Comparison of ENCODE assay signal across 17 cellular contexts in genomic region chr22:21073482-21073881, GRCh38. TPM values are rescaled to one million over a fixed set of nuclear protein-coding genes. Genes with fewer than 3 reads are reported as not detected.
DNase-seq lines count a peak whose midpoint lies in the region; ATAC-seq and TF ChIP-seq lines count a peak whose summit lies in the region.
"Had no signal": no experiment of that assay in that cellular context is flagged by ENCODE, and none has a peak within 500 bp of the region (broad histone marks: within the 10 kb centered on the region; RNA-seq: fewer than 3 reads in every experiment).

No MANE protein-coding gene starts in this region.

- H3K27me3 Mint-ChIP-seq in chondrocyte (ENCODE audit: low read depth): no peaks in the 10 kb centered on the region

- H3K4me3 ChIP-seq in GM23248: no peak overlapping the region
- H3K4me3 ChIP-seq: A549 had no signal

- CTCF ChIA-PET in RWPE1 (lab: Yijun Ruan, JAX): no interaction called here

- POLR2A ChIA-PET in RWPE1 (lab: Yijun Ruan, JAX; ENCODE audit: low non-redundant PET): no interaction called here

- TF ChIP-seq CTCF in RWPE1 (conservative IDR thresholded peaks at IDR 0.05; ENCODE audit: low read depth): no peak
- TF ChIP-seq CTCF in chondrocyte (IDR thresholded peaks at IDR 0.05): no peak

- 88 to 96% methylated on average over 5 of the region's 5 CpGs for WGBS in GM23248 (ENCODE audit: low coverage in 1 of 2, low lambda C conversion rate in 2 of 2, missing lambda C conversion rate in 2 of 2), 2 experiments

- no peak for ATAC-seq in HG02678 (IDR thresholded peaks at IDR 0.05; ENCODE audit: unreplicated experiment)
- ATAC-seq: CD8-positive, alpha-beta T cell had no signal

- H2AFZ ChIP-seq in GM23248: no peak overlapping the region

- in situ Hi-C loops in GM23248 (cut with MboI): no loop called here

- H3K9me3 ChIP-seq in GM23248 (ENCODE audit: low read depth): no peaks in the 10 kb centered on the region
- H3K9me3 ChIP-seq: A549, Caco-2 had no signal

- H3K9ac ChIP-seq in GM23248: no peak overlapping the region

- peaks cover 10% of the 10 kb centered on the region for H3K4me1 ChIP-seq in GM23248 (ENCODE audit: insufficient read depth)
- H3K4me1 ChIP-seq: Caco-2 had no signal

- H3K4me3 Mint-ChIP-seq in chondrocyte (ENCODE audit: unreplicated experiment): no peak overlapping the region
- H3K4me3 Mint-ChIP-seq: CD4-positive, CD25-positive, alpha-beta regulatory T cell; CD8-positive, alpha-beta T cell had no signal

- H3K36me3 ChIP-seq in GM23248 (ENCODE audit: low read depth): no peaks in the 10 kb centered on the region

- DNase-seq in AG20443 (ENCODE audit: low spot score) (peak; percentile 4), GM23248 (no peak), RWPE1 (ENCODE audit: low spot score) (no peak), chondrocyte (ENCODE audit: low spot score) (no peak), inferior parietal cortex (ENCODE audit: extremely low spot score) (no peak), amniotic stem cell (lab: John Stamatoyannopoulos, UW) (no peak)
- DNase-seq: C1 segment of cervical spinal cord; Caco-2; CD4-positive, CD25-positive, alpha-beta regulatory T cell; CD8-positive, alpha-beta T cell; DMS153; DND-41; H7 had no signal

- H3K27ac ChIP-seq in GM23248 (peak overlapping the region; percentile 52; the same call in 1 of the 2 replicates), RWPE1 (peak overlapping the region; percentile 67)

- H3K9me3 Mint-ChIP-seq in chondrocyte (ENCODE audit: low read depth): peaks cover 6% of the 10 kb centered on the region
- H3K9me3 Mint-ChIP-seq: CD8-positive, alpha-beta T cell had no signal

- peaks cover 10% of the 10 kb centered on the region; the same call in 1 of the 2 replicates for H3F3A ChIP-seq in GM23248 (ENCODE audit: insufficient read depth)

- H3K27ac Mint-ChIP-seq in chondrocyte (ENCODE audit: unreplicated experiment): peak overlapping the region; percentile 70
- H3K27ac Mint-ChIP-seq: CD4-positive, CD25-positive, alpha-beta regulatory T cell; CD8-positive, alpha-beta T cell had no signal

- no peaks in the 10 kb centered on the region for H4K20me1 ChIP-seq in GM23248 (ENCODE audit: insufficient read depth)

- H3K4me1 Mint-ChIP-seq in chondrocyte (ENCODE audit: low read depth): peaks cover 3% of the 10 kb centered on the region
- H3K4me1 Mint-ChIP-seq: CD4-positive, CD25-positive, alpha-beta regulatory T cell had no signal

- no peak overlapping the region for H3K4me2 ChIP-seq in GM23248 (ENCODE audit: unreplicated experiment)
- H3K4me2 ChIP-seq: A549 had no signal

- H3K79me2 ChIP-seq in GM23248 (ENCODE audit: insufficient read depth): no peaks in the 10 kb centered on the region

- no peaks in the 10 kb centered on the region for H3K9me2 ChIP-seq in GM23248 (ENCODE audit: insufficient read depth)

- no peaks in the 10 kb centered on the region for H3K36me3 Mint-ChIP-seq in chondrocyte (ENCODE audit: low read depth)
- H3K36me3 Mint-ChIP-seq: CD4-positive, CD25-positive, alpha-beta regulatory T cell; CD8-positive, alpha-beta T cell had no signal

- H3K27me3 ChIP-seq in GM23248 (replicated peaks; ENCODE audit: insufficient read depth): no peaks in the 10 kb centered on the region

RNA-seq across cellular contexts. Expression of gene LRRC74B, which starts 27.7 kb away (rescaled TPM):
- under 0.01 TPM in 1 of 2 replicates, not detected in the other for total RNA-seq in GM23248 (2014; rRNA removed; shearing (Covaris generic))
- polyA plus RNA-seq in GM23248 (2016; fragmentation: Nextera tagmentation; extraction: Ambion mirVana): not detected in 2 replicates
- total RNA-seq in chondrocyte: not detected in 3 replicates
- total RNA-seq: Caco-2; CD8-positive, alpha-beta T cell; H1; H7 had no signal
- polyA plus RNA-seq: BJ; CD4-positive, CD25-positive, alpha-beta regulatory T cell; H1 had no signal

RNA-seq across cellular contexts. Expression of gene SLC7A4, which starts 41.1 kb away (rescaled TPM):
- not detected in 2 replicates for total RNA-seq in GM23248 (2014; rRNA removed; shearing (Covaris generic))
- 0.13 TPM in 1 of 2 replicates, not detected in the other for polyA plus RNA-seq in GM23248 (2016; fragmentation: Nextera tagmentation; extraction: Ambion mirVana)
- total RNA-seq in chondrocyte: 0.22 to 0.28 TPM in 2 of 3 replicates, not detected in the other
- total RNA-seq: CD4-positive, CD25-positive, alpha-beta regulatory T cell; CD8-positive, alpha-beta T cell; H1; H7 had no signal
- polyA plus RNA-seq: A549 had no signal

RNA-seq across cellular contexts. Expression of gene P2RX6, which starts 58.5 kb away (rescaled TPM):
- 1.6 TPM in 2 replicates for total RNA-seq in GM23248 (2014; rRNA removed; shearing (Covaris generic))
- polyA plus RNA-seq in GM23248 (2016; fragmentation: Nextera tagmentation; extraction: Ambion mirVana): 2.2 and 2.4 TPM in 2 replicates
- 2.1 to 4.9 TPM (median 2.2 TPM) in 3 replicates for total RNA-seq in chondrocyte
- total RNA-seq: H1 had no signal
